13 cellular contexts compared by ENCODE assay signal in genomic region chr13:111664696-111665095, GRCh38.
DNase-seq lines count a peak whose midpoint lies in the region; ATAC-seq lines count a peak whose summit lies in the region.
"Had no signal": no experiment of that assay in that cellular context is flagged by ENCODE, and none has a peak within 500 bp of the region (broad histone marks: within the 10 kb centered on the region; RNA-seq: fewer than 3 reads in every experiment).

No MANE protein-coding gene starts in this region.

- DNase-seq in cardiac septum (ENCODE audit: low spot score): peak; percentile 73
- no peak for DNase-seq in Right ventricle myocardium superior
- DNase-seq in islet precursor cell: peak; percentile 23
- peak; percentile 48 for DNase-seq in posterior vena cava (ENCODE audit: low spot score)
- DNase-seq in T-helper 2 cell: no peak
- DNase-seq: ACHN; C1 segment of cervical spinal cord; CD4-positive, alpha-beta T cell; DMS79 treated with DMSO at 0.1 percent for 48 hours; EL had no signal

- intact Hi-C loops in cardiac septum (cut with DNase I) (no loop called here), Right ventricle myocardium superior (cut with DNase I) (no loop called here), posterior vena cava (cut with DNase I) (no loop called here)

- ATAC-seq in Right ventricle myocardium superior (ENCODE audit: poor library complexity) (no peak), HG02852 (IDR thresholded peaks at IDR 0.05; ENCODE audit: unreplicated experiment) (no peak), GM21717 (IDR thresholded peaks at IDR 0.05; ENCODE audit: unreplicated experiment) (no peak)
- ATAC-seq: HCT116 had no signal

Comparison
In these comparisons a context has a peak if more than half of its experiments do, and no peak if none do; other contexts are left out.
1. DNase-seq: peak in cardiac septum (single experiment), islet precursor cell (single experiment) and posterior vena cava (single experiment); none in Right ventricle myocardium superior (single experiment) and T-helper 2 cell (0 of 5).